Comparison of ENCODE assay signal across 16 cellular contexts in genomic region chr20:25139061-25139705, GRCh38. TPM values are rescaled to one million over a fixed set of nuclear protein-coding genes. Genes with fewer than 3 reads are reported as not detected.
A peak's percentile ranks its signal among the peaks of the same experiment; 100 is the strongest.
DNase-seq lines count a peak whose midpoint lies in the region; ATAC-seq, FAIRE-seq and TF ChIP-seq lines count a peak whose summit lies in the region.
"Had no signal": no experiment of that assay in that cellular context is flagged by ENCODE, and none has a peak within 500 bp of the region (broad histone marks: within the 10 kb centered on the region; RNA-seq: fewer than 3 reads in every experiment).

No MANE protein-coding gene starts in this region.

- CTCF ChIA-PET in K562 (lab: Yijun Ruan, JAX; ENCODE audit: low intra/inter-chr PET ratio) = no interaction called here

- in situ Hi-C loops in K562 (cut with MboI) = no loop called here

- no peaks in the 10 kb centered on the region for H3K79me2 ChIP-seq in K562 (ENCODE audit: control insufficient read depth, insufficient read depth, low read length)

- H3K27ac ChIP-seq in K562 (ENCODE audit: extremely low read depth, low read depth, low read length) (no peak overlapping the region), right lobe of liver (no peak overlapping the region)
- H3K27ac ChIP-seq: psoas muscle had no signal

- H3K27me3 ChIP-seq in K562 (ENCODE audit: control insufficient read depth in 2 of 2, insufficient read depth in 2 of 2, low read length in 2 of 2) (peaks cover 4 to 14% of the 10 kb centered on the region in 2 experiments; a peak in 3 of 5 replicates), right lobe of liver (no peaks in the 10 kb centered on the region)

- DNase-seq in NCI-H1417 (lab: John Stamatoyannopoulos, UW) (peak in 2 of 3 experiments; percentile 32 to 68), NCI-H1417 treated with DMSO at 0.1 percent for 48 hours (lab: John Stamatoyannopoulos, UW) (no peak), NCI-H146 (lab: John Stamatoyannopoulos, UW) (peak; percentile 52), K562 (ENCODE audit: extremely low read depth in 1 of 4, low spot score in 3 of 4) (peak in 2 of 4 experiments; percentile 9 to 21), right lobe of liver (peak in 1 of 3 donors; percentile 40), urothelium cell line (ENCODE audit: low spot score) (no peak), NCI-H2227 (lab: John Stamatoyannopoulos, UW; ENCODE audit: unreplicated experiment) (no peak)
- DNase-seq: OCI-M1, psoas muscle had no signal

- POLR2A ChIA-PET in K562 (lab: Yijun Ruan, JAX) = interaction anchor here (1.3 kb wide), 1 partner anchor 14 kb away, joined by 3 read pairs; no protein-coding TSS in a partner anchor

- WGBS in K562 (ENCODE audit: insufficient coverage, low coverage, missing lambda C conversion rate) = 2% methylated on average over 11 of the region's 11 CpGs
- 53% methylated on average over 6 of the region's 11 CpGs for WGBS in right lobe of liver (ENCODE audit: insufficient coverage, low coverage, low lambda C conversion rate, missing lambda C conversion rate)

- H3K9ac ChIP-seq in K562 (ENCODE audit: insufficient read depth in 1 of 2, low read depth in 2 of 2, low read length in 2 of 2) = no peak overlapping the region; a peak in 1 of 4 replicates

- peak; percentile 58 for ATAC-seq in K562
- ATAC-seq in right lobe of liver = peak; percentile 53 to 89 (median 69)
- ATAC-seq in GM18505 (IDR thresholded peaks at IDR 0.05; ENCODE audit: unreplicated experiment) = no peak
- ATAC-seq: psoas muscle had no signal

- no peak for FAIRE-seq in K562 (lab: Jason Lieb, UNC)
- no peak for FAIRE-seq in urothelium cell line (lab: Jason Lieb, UNC)
- FAIRE-seq: A204.1, frontal cortex, G401.6 had no signal

- H3K36me3 ChIP-seq in K562 (ENCODE audit: control insufficient read depth, insufficient read depth, low read length) (no peaks in the 10 kb centered on the region), right lobe of liver (no peaks in the 10 kb centered on the region)
- H3K36me3 ChIP-seq: HAP-1 had no signal

- no peaks in the 10 kb centered on the region for H3K9me1 ChIP-seq in K562 (ENCODE audit: control insufficient read depth, insufficient read depth, low read length)

- no peak overlapping the region for H3K4me2 ChIP-seq in K562 (ENCODE audit: insufficient read depth, low read length)

- H3K4me3 ChIP-seq in K562 (no peak overlapping the region), right lobe of liver (no peak overlapping the region)
- H3K4me3 ChIP-seq: HAP-1, psoas muscle had no signal

- TF ChIP-seq RAD21 in K562 (CRISPR knock-in tag; conservative IDR thresholded peaks at IDR 0.05 in 1 of 2, IDR thresholded peaks at IDR 0.05 in 1 of 2) = peak in 1 of 2 experiments; percentile 36; a peak in 2 of 4 replicates

- TF ChIP-seq EP300 in K562 (IDR thresholded peaks at IDR 0.05; ENCODE audit: low read length) = no peak

- intact Hi-C loops in K562 (cut with micrococcal nuclease) (no loop called here), right lobe of liver (cut with DNase I) (loop anchor here in 1 of 2 donors (10.0 kb wide), 1 partner anchor 156 kb away; no protein-coding TSS in a partner anchor)

- TF ChIP-seq CTCF in K562 (IDR thresholded peaks at IDR 0.05 in 2 of 3, conservative IDR thresholded peaks at IDR 0.05 in 1 of 3; ENCODE audit: insufficient read depth in 2 of 3, low read depth in 1 of 3, low read length in 3 of 3) = peak; percentile 25 to 73 (median 54); a peak in 4 of 6 replicates
- TF ChIP-seq CTCF in right lobe of liver (IDR thresholded peaks at IDR 0.05) = peak; percentile 19 to 33 (median 26)

- no peak overlapping the region for H2AFZ ChIP-seq in K562 (ENCODE audit: low read depth, low read length)

- H3K9me3 ChIP-seq in K562 (replicated peaks; ENCODE audit: control insufficient read depth, insufficient read depth, low read depth, low read length) = no peaks in the 10 kb centered on the region
- H3K9me3 ChIP-seq in right lobe of liver = no peaks in the 10 kb centered on the region
- H3K9me3 ChIP-seq: HAP-1, psoas muscle had no signal

- no peak for TF ChIP-seq POLR2A in K562 (conservative IDR thresholded peaks at IDR 0.05)
- no peak for TF ChIP-seq POLR2A in right lobe of liver (IDR thresholded peaks at IDR 0.05)
- TF ChIP-seq POLR2A in GM18505 (IDR thresholded peaks at IDR 0.05; ENCODE audit: borderline replicate concordance, extremely low read depth, insufficient read depth, insufficient read length) = no peak

- no peaks in the 10 kb centered on the region for H3K4me1 ChIP-seq in K562 (replicated peaks in 1 of 2; ENCODE audit: control insufficient read depth in 2 of 2, insufficient read depth in 2 of 2, low read length in 2 of 2)
- no peaks in the 10 kb centered on the region for H3K4me1 ChIP-seq in right lobe of liver
- H3K4me1 ChIP-seq: HAP-1, psoas muscle had no signal

- BruUV-seq in K562 (replicated peaks; lab: Mats Ljungman, UMichigan) = no TSS peak

- no peaks in the 10 kb centered on the region for H4K20me1 ChIP-seq in K562 (replicated peaks; ENCODE audit: control insufficient read depth, insufficient read depth, low read length)

TF ChIP-seq in K562, 482 proteins besides CTCF, POLR2A, EP300 and RAD21 (continues in another document):
- TF ChIP-seq ZNF707 (CRISPR knock-in tag; conservative IDR thresholded peaks at IDR 0.05) = no peak
- TF ChIP-seq GTF3C2 (IDR thresholded peaks at IDR 0.05; ENCODE audit: borderline replicate concordance, extremely low read depth, insufficient read length) = no peak
- no peak for TF ChIP-seq HIVEP1 (CRISPR knock-in tag; IDR thresholded peaks at IDR 0.05)

RNA-seq across cellular contexts. Expression of gene ENTPD6, which starts 56.3 kb away (rescaled TPM):
- 56.6 and 135 TPM in 2 replicates for total RNA-seq in K562 (2011; cell fraction: chromatin; rRNA removed; ENCODE audit: low replicate concordance)
- total RNA-seq in K562 (2011; cell fraction: nucleolus; rRNA removed) = 102 and 113 TPM in 2 replicates
- 81.2 and 97.1 TPM in 2 replicates for total RNA-seq in K562 (2011; cell fraction: nucleoplasm; rRNA removed)
- total RNA-seq in K562 (2014; rRNA removed) = 26.6 and 32.9 TPM in 2 replicates
- total RNA-seq in K562 (2014; rRNA removed; fragmentation: Illumina TruSeq; extraction: Trizol) = 12.7 and 13.8 TPM in 2 replicates
- total RNA-seq in K562 (2015; rRNA removed; fragmentation: Illumina TruSeq; extraction: Trizol) = 20.8 and 22.4 TPM in 2 replicates
- 33.0 and 35.9 TPM in 2 replicates for total RNA-seq in K562 (2021)
- 34.2 and 43.3 TPM in 2 replicates for polyA plus RNA-seq in K562 (2011; rRNA removed)
- 45.3 and 53.6 TPM in 2 replicates for polyA plus RNA-seq in K562 (2011; cell fraction: cytosol; rRNA removed)
- polyA plus RNA-seq in K562 (2011; cell fraction: nucleus; rRNA removed) = 192 and 227 TPM in 2 replicates
- 30.6 and 41.1 TPM in 2 replicates for polyA plus RNA-seq in K562 (2012)
- 22.1 and 29.6 TPM in 2 replicates for polyA plus RNA-seq in K562 (2014; fragmentation: Illumina TruSeq; extraction: Trizol)
- 1 to 10 TPM in 1 of 2 experiments, under 1 TPM in 1; 0.82 to 1.5 TPM for polyA plus RNA-seq in K562 (2014; fragmentation: Nextera tagmentation; extraction: Ambion mirVana)
- polyA plus RNA-seq in K562 (2014; rRNA removed) = 36.8 and 39.9 TPM in 2 replicates
- polyA minus RNA-seq in K562 (2011; rRNA and poly(A)+ RNA removed) = 20.7 and 22.9 TPM in 2 replicates
- polyA minus RNA-seq in K562 (2011; cell fraction: cytosol; rRNA and poly(A)+ RNA removed) = 15.2 and 17.5 TPM in 2 replicates
- 27.6 and 47.0 TPM in 2 replicates for polyA minus RNA-seq in K562 (2011; cell fraction: nucleus; rRNA and poly(A)+ RNA removed)
- 10 to 100 TPM; 28.8 to 48.4 (median 34.6) TPM for total RNA-seq in right lobe of liver

RNA-seq across cellular contexts. Expression of gene VSX1, which starts 57.2 kb away (rescaled TPM):
- total RNA-seq in K562 (2011; cell fraction: chromatin; rRNA removed; ENCODE audit: low replicate concordance) = not detected in 2 replicates
- total RNA-seq in K562 (2011; cell fraction: nucleolus; rRNA removed) = not detected in 2 replicates
- not detected in 2 replicates for total RNA-seq in K562 (2011; cell fraction: nucleoplasm; rRNA removed)
- total RNA-seq in K562 (2014; rRNA removed) (not detected in 2 replicates), K562 (2014; rRNA removed; fragmentation: Illumina TruSeq; extraction: Trizol) (not detected in 2 replicates), K562 (2015; rRNA removed; fragmentation: Illumina TruSeq; extraction: Trizol) (not detected in 2 replicates), K562 (2021) (not detected in 2 replicates), right lobe of liver (under 1 TPM in 2 of 6 experiments, not detected in 4; 0.25 to 0.73 TPM)
- polyA plus RNA-seq in K562 (2011; rRNA removed) (not detected in 2 replicates), K562 (2014; fragmentation: Illumina TruSeq; extraction: Trizol) (not detected in 2 replicates), K562 (2014; fragmentation: Nextera tagmentation; extraction: Ambion mirVana) (not detected), K562 (2014; rRNA removed) (not detected in 2 replicates)
- polyA plus RNA-seq in K562 (2011; cell fraction: cytosol; rRNA removed) = not detected in 2 replicates
- polyA plus RNA-seq in K562 (2011; cell fraction: nucleus; rRNA removed) = not detected in 2 replicates
- polyA plus RNA-seq in K562 (2012) = not detected in 2 replicates
- polyA minus RNA-seq in K562 (2011; rRNA and poly(A)+ RNA removed) = not detected in 2 replicates
- not detected in 2 replicates for polyA minus RNA-seq in K562 (2011; cell fraction: cytosol; rRNA and poly(A)+ RNA removed)
- not detected in 2 replicates for polyA minus RNA-seq in K562 (2011; cell fraction: nucleus; rRNA and poly(A)+ RNA removed)
- total RNA-seq: activated T-helper 1 cell treated with anti-CD3 and anti-CD28 coated beads, Interleukin-12 subunit alpha, Interleukin-12 subunit beta, Interleukin-2, Interleukin-4 antibody, amounts not matched to agents 30 ng/mL and 10 ng/mL and 1 ng/mL, durations not matched to agents 14 hours and 24 hours and 36 hours; frontal cortex; lung microvascular endothelial cell had no signal

Comparison
In these comparisons a context has a peak if more than half of its experiments do, and no peak if none do; other contexts are left out.
1. DNase-seq: peak in NCI-H1417 (2 of 3) and NCI-H146 (single experiment); none in NCI-H1417 treated with DMSO at 0.1 percent for 48 hours (single experiment), urothelium cell line (single experiment) and NCI-H2227 (single experiment).